ENCODE assay signal across 1 cellular context in the genomic region with DNA sequence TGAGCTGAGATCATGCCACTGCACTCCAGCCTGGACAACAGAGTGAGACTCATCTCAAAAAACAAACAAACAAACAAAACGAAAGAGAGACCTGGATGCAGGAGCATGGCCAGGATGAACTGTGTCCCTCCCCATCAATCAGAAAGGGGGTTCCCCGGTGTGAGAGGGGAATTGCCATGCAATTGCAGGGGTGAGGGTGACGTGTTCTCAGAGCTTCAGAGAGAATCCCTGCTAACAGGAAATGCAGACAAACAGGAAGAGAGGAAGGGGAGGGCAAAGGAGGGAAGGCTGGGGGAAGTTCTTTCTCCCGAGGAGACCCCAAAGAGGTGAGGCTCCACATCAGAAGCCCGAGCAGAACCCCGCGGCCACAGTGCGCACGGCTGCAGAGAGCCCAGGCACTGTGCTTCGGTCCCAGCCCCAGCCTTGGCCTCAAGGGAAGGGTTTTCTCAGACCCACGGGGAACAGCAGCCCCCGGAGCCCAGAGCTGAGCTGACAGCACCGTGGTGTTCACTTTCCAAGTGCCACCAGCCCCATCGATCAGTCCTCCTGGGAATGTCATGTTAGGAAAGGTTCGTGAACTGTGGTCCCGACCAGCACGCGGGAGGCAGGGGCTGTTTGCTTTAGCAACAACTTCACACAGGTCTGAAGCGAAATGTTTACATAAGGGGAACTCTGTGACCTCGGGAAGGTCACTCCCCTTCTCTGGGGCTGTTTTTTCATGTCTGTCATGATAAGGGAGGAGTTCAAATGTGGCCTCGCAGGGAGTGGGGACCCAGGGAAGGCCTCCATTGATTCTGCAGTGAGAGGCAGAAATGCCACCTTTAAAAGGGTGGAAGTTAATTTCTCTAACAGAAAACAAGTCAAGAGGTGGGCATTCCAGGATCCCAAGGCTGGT.
TF ChIP-seq lines count a peak whose summit lies in the region.

No MANE protein-coding gene starts in this region.

TF ChIP-seq in HepG2, 621 proteins besides CTCF, POLR2A, EP300 and RAD21 (continued from another document and continues in another):
- TF ChIP-seq, protein P1, sequence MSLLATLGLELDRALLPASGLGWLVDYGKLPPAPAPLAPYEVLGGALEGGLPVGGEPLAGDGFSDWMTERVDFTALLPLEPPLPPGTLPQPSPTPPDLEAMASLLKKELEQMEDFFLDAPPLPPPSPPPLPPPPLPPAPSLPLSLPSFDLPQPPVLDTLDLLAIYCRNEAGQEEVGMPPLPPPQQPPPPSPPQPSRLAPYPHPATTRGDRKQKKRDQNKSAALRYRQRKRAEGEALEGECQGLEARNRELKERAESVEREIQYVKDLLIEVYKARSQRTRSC (CRISPR knock-in tag; IDR thresholded peaks at IDR 0.05; ENCODE audit: low read depth) = no peak
- TF ChIP-seq ASH2L (IDR thresholded peaks at IDR 0.05; ENCODE audit: insufficient read length, low read depth, low read length) (peak; percentile 40), ZNF670 (CRISPR knock-in tag; IDR thresholded peaks at IDR 0.05; ENCODE audit: borderline replicate concordance) (peak; percentile 97), MIER3 (CRISPR knock-in tag; IDR thresholded peaks at IDR 0.05; ENCODE audit: borderline replicate concordance) (peak; percentile 98), KDM2A (CRISPR knock-in tag; IDR thresholded peaks at IDR 0.05; ENCODE audit: borderline replicate concordance, low read depth) (peak; percentile 87), ZNF792 (CRISPR knock-in tag; IDR thresholded peaks at IDR 0.05) (peak; percentile 92), FOSL1 (CRISPR knock-in tag; IDR thresholded peaks at IDR 0.05; ENCODE audit: borderline replicate concordance) (peak; percentile 58; the same call in 1 of the 2 replicates), MTA3 (CRISPR knock-in tag; IDR thresholded peaks at IDR 0.05) (no peak), TEAD3 (CRISPR knock-in tag; optimal IDR thresholded peaks at IDR 0.05; ENCODE audit: borderline replicate concordance) (peak; percentile 95), KLF11 (CRISPR knock-in tag; IDR thresholded peaks at IDR 0.05) (0 out of 2 replicates have a peak, but pooled peaks have one; percentile 59), ZNF747 (CRISPR knock-in tag; IDR thresholded peaks at IDR 0.05; ENCODE audit: borderline replicate concordance) (peak; percentile 78; the same call in 1 of the 2 replicates), CBX2 (IDR thresholded peaks at IDR 0.05; ENCODE audit: low read depth, low read length) (no peak), CBX2 (CRISPR knock-in tag; IDR thresholded peaks at IDR 0.05; ENCODE audit: low read depth) (peak; percentile 73; the same call in 1 of the 2 replicates), ZNF256 (CRISPR knock-in tag; conservative IDR thresholded peaks at IDR 0.05) (0 out of 2 replicates have a peak, but pooled peaks have one; percentile 39), FOXP1 (IDR thresholded peaks at IDR 0.05) (peak; percentile 54; the same call in 1 of the 2 replicates), FOXP1 (CRISPR knock-in tag; IDR thresholded peaks at IDR 0.05) (peak; percentile 88), ZNF879 (CRISPR knock-in tag; IDR thresholded peaks at IDR 0.05) (0 out of 2 replicates have a peak, but pooled peaks have one; percentile 67), CBX1 (IDR thresholded peaks at IDR 0.05; ENCODE audit: low read depth) (no peak), ZNF775 (CRISPR knock-in tag; IDR thresholded peaks at IDR 0.05; ENCODE audit: borderline replicate concordance) (0 out of 2 replicates have a peak, but pooled peaks have one; percentile 62), MZF1 (CRISPR knock-in tag; IDR thresholded peaks at IDR 0.05; ENCODE audit: borderline replicate concordance) (peak; percentile 41; the same call in 1 of the 2 replicates), ZNF251 (CRISPR knock-in tag; IDR thresholded peaks at IDR 0.05) (no peak), TOE1 (CRISPR knock-in tag; IDR thresholded peaks at IDR 0.05) (peak; percentile 91), HNF4A (CRISPR knock-in tag; IDR thresholded peaks at IDR 0.05) (peak; percentile 99), ZNF569 (CRISPR knock-in tag; IDR thresholded peaks at IDR 0.05; ENCODE audit: borderline replicate concordance) (no peak), ZNF644 (CRISPR knock-in tag; IDR thresholded peaks at IDR 0.05; ENCODE audit: low read depth) (0 out of 2 replicates have a peak, but pooled peaks have one; percentile 49), SOX6 (IDR thresholded peaks at IDR 0.05) (no peak), SOX6 (CRISPR knock-in tag; IDR thresholded peaks at IDR 0.05) (peak; percentile 92), MTF2 (CRISPR knock-in tag; IDR thresholded peaks at IDR 0.05; ENCODE audit: borderline replicate concordance) (peak; percentile 90), AHR (CRISPR knock-in tag; IDR thresholded peaks at IDR 0.05) (0 out of 2 replicates have a peak, but pooled peaks have one; percentile 52), HNRNPLL (IDR thresholded peaks at IDR 0.05; ENCODE audit: low read depth, low read length, poor library complexity, severe bottlenecking) (peak; percentile 69), ZNF552 (CRISPR knock-in tag; IDR thresholded peaks at IDR 0.05; ENCODE audit: borderline replicate concordance) (0 out of 2 replicates have a peak, but pooled peaks have one; percentile 47), ZEB1 (IDR thresholded peaks at IDR 0.05; ENCODE audit: insufficient replicate concordance, low read depth) (peak; percentile 52), ZNF703 (CRISPR knock-in tag; IDR thresholded peaks at IDR 0.05; ENCODE audit: borderline replicate concordance) (peak; percentile 88), HOXD1 (CRISPR knock-in tag; IDR thresholded peaks at IDR 0.05) (peak; percentile 99), GATA4 (IDR thresholded peaks at IDR 0.05; ENCODE audit: borderline replicate concordance, low read depth) (peak; percentile 84; the same call in 1 of the 2 replicates), ZBTB7A (CRISPR knock-in tag; IDR thresholded peaks at IDR 0.05) (peak; percentile 84; the same call in 1 of the 2 replicates), ZNF468 (CRISPR knock-in tag; IDR thresholded peaks at IDR 0.05) (no peak), SALL1 (CRISPR knock-in tag; IDR thresholded peaks at IDR 0.05) (peak; percentile 96), ZNF616 (CRISPR knock-in tag; IDR thresholded peaks at IDR 0.05; ENCODE audit: low read depth) (no peak), WIZ (CRISPR knock-in tag; IDR thresholded peaks at IDR 0.05) (peak; percentile 73; the same call in 1 of the 2 replicates), KMT2B (CRISPR knock-in tag; IDR thresholded peaks at IDR 0.05) (0 out of 2 replicates have a peak, but pooled peaks have one; percentile 45), PTBP1 (IDR thresholded peaks at IDR 0.05; ENCODE audit: low read depth, low read length, poor library complexity, severe bottlenecking) (no peak), STAG1 (CRISPR knock-in tag; IDR thresholded peaks at IDR 0.05) (0 out of 2 replicates have a peak, but pooled peaks have one; percentile 24), CBX5 (CRISPR knock-in tag; IDR thresholded peaks at IDR 0.05; ENCODE audit: borderline replicate concordance) (peak; percentile 95; the same call in 1 of the 2 replicates), JARID2 (CRISPR knock-in tag; IDR thresholded peaks at IDR 0.05; ENCODE audit: insufficient replicate concordance) (peak; percentile 30), ATF1 (CRISPR knock-in tag; IDR thresholded peaks at IDR 0.05) (0 out of 2 replicates have a peak, but pooled peaks have one; percentile 34), ZFP62 (CRISPR knock-in tag; IDR thresholded peaks at IDR 0.05) (no peak), ZFP37 (CRISPR knock-in tag; IDR thresholded peaks at IDR 0.05; ENCODE audit: borderline replicate concordance) (0 out of 2 replicates have a peak, but pooled peaks have one; percentile 75), ZNF331 (CRISPR knock-in tag; IDR thresholded peaks at IDR 0.05) (peak; percentile 93)
- TF ChIP-seq, protein P2, sequence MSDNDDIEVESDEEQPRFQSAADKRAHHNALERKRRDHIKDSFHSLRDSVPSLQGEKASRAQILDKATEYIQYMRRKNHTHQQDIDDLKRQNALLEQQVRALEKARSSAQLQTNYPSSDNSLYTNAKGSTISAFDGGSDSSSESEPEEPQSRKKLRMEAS (IDR thresholded peaks at IDR 0.05) = peak; percentile 95
- TF ChIP-seq, protein P3, sequence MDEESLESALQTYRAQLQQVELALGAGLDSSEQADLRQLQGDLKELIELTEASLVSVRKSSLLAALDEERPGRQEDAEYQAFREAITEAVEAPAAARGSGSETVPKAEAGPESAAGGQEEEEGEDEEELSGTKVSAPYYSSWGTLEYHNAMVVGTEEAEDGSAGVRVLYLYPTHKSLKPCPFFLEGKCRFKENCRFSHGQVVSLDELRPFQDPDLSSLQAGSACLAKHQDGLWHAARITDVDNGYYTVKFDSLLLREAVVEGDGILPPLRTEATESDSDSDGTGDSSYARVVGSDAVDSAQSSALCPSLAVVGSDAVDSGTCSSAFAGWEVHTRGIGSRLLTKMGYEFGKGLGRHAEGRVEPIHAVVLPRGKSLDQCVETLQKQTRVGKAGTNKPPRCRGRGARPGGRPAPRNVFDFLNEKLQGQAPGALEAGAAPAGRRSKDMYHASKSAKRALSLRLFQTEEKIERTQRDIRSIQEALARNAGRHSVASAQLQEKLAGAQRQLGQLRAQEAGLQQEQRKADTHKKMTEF (CRISPR knock-in tag; IDR thresholded peaks at IDR 0.05) = peak; percentile 98
- TF ChIP-seq, protein P4, sequence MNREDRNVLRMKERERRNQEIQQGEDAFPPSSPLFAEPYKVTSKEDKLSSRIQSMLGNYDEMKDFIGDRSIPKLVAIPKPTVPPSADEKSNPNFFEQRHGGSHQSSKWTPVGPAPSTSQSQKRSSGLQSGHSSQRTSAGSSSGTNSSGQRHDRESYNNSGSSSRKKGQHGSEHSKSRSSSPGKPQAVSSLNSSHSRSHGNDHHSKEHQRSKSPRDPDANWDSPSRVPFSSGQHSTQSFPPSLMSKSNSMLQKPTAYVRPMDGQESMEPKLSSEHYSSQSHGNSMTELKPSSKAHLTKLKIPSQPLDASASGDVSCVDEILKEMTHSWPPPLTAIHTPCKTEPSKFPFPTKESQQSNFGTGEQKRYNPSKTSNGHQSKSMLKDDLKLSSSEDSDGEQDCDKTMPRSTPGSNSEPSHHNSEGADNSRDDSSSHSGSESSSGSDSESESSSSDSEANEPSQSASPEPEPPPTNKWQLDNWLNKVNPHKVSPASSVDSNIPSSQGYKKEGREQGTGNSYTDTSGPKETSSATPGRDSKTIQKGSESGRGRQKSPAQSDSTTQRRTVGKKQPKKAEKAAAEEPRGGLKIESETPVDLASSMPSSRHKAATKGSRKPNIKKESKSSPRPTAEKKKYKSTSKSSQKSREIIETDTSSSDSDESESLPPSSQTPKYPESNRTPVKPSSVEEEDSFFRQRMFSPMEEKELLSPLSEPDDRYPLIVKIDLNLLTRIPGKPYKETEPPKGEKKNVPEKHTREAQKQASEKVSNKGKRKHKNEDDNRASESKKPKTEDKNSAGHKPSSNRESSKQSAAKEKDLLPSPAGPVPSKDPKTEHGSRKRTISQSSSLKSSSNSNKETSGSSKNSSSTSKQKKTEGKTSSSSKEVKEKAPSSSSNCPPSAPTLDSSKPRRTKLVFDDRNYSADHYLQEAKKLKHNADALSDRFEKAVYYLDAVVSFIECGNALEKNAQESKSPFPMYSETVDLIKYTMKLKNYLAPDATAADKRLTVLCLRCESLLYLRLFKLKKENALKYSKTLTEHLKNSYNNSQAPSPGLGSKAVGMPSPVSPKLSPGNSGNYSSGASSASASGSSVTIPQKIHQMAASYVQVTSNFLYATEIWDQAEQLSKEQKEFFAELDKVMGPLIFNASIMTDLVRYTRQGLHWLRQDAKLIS (CRISPR knock-in tag; IDR thresholded peaks at IDR 0.05) = no peak
- TF ChIP-seq, protein P5, sequence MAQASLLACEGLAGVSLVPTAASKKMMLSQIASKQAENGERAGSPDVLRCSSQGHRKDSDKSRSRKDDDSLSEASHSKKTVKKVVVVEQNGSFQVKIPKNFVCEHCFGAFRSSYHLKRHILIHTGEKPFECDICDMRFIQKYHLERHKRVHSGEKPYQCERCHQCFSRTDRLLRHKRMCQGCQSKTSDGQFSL (CRISPR knock-in tag; IDR thresholded peaks at IDR 0.05) = peak; percentile 49; the same call in 1 of the 2 replicates
- TF ChIP-seq, protein P6, sequence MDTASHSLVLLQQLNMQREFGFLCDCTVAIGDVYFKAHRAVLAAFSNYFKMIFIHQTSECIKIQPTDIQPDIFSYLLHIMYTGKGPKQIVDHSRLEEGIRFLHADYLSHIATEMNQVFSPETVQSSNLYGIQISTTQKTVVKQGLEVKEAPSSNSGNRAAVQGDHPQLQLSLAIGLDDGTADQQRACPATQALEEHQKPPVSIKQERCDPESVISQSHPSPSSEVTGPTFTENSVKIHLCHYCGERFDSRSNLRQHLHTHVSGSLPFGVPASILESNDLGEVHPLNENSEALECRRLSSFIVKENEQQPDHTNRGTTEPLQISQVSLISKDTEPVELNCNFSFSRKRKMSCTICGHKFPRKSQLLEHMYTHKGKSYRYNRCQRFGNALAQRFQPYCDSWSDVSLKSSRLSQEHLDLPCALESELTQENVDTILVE (CRISPR knock-in tag; IDR thresholded peaks at IDR 0.05) = peak; percentile 88
- TF ChIP-seq, protein P7, sequence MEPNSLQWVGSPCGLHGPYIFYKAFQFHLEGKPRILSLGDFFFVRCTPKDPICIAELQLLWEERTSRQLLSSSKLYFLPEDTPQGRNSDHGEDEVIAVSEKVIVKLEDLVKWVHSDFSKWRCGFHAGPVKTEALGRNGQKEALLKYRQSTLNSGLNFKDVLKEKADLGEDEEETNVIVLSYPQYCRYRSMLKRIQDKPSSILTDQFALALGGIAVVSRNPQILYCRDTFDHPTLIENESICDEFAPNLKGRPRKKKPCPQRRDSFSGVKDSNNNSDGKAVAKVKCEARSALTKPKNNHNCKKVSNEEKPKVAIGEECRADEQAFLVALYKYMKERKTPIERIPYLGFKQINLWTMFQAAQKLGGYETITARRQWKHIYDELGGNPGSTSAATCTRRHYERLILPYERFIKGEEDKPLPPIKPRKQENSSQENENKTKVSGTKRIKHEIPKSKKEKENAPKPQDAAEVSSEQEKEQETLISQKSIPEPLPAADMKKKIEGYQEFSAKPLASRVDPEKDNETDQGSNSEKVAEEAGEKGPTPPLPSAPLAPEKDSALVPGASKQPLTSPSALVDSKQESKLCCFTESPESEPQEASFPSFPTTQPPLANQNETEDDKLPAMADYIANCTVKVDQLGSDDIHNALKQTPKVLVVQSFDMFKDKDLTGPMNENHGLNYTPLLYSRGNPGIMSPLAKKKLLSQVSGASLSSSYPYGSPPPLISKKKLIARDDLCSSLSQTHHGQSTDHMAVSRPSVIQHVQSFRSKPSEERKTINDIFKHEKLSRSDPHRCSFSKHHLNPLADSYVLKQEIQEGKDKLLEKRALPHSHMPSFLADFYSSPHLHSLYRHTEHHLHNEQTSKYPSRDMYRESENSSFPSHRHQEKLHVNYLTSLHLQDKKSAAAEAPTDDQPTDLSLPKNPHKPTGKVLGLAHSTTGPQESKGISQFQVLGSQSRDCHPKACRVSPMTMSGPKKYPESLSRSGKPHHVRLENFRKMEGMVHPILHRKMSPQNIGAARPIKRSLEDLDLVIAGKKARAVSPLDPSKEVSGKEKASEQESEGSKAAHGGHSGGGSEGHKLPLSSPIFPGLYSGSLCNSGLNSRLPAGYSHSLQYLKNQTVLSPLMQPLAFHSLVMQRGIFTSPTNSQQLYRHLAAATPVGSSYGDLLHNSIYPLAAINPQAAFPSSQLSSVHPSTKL (CRISPR knock-in tag; IDR thresholded peaks at IDR 0.05) = peak; percentile 99
- TF ChIP-seq, protein P8, sequence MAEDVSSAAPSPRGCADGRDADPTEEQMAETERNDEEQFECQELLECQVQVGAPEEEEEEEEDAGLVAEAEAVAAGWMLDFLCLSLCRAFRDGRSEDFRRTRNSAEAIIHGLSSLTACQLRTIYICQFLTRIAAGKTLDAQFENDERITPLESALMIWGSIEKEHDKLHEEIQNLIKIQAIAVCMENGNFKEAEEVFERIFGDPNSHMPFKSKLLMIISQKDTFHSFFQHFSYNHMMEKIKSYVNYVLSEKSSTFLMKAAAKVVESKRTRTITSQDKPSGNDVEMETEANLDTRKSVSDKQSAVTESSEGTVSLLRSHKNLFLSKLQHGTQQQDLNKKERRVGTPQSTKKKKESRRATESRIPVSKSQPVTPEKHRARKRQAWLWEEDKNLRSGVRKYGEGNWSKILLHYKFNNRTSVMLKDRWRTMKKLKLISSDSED (CRISPR knock-in tag; IDR thresholded peaks at IDR 0.05) = no peak
